In the genomic region with DNA sequence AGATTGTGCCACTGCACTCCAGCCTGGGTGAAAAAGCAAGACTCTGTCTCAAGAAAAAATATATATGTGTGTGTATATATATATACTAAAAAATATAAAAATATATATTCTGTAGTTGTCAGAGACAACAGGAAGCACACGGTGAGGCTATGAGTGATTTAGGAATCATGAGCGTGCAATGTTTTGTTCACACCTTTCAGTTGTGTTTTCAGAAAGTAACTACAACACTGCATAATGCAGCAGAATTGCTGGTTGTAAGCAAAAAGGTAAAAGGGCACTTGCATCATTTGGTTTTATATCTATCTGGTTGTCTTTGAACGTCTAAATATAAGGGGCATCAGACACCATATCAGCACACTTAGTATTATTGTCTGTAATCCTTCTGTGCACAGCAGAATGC, we compare ENCODE assay signal across 23 cellular contexts. TPM values are rescaled to one million over a fixed set of nuclear protein-coding genes. Genes with fewer than 3 reads are reported as not detected.
"Had no signal": no experiment of that assay in that cellular context is flagged by ENCODE, and none has a peak within 500 bp of the region (broad histone marks: within the 10 kb centered on the region; RNA-seq: fewer than 3 reads in every experiment).

No MANE protein-coding gene starts in this region.

- ATAC-seq: activated naive CD8-positive, alpha-beta T cell treated with anti-CD3 and anti-CD28 coated beads, Interleukin-2, amount 50 U/mL, for 24 hours; body of pancreas; K562 had no signal

- DNase-seq: activated B cell treated with CpG ODN at 0.5 μM for 24 hours; activated CD4-positive, alpha-beta T cell treated with anti-CD3 and anti-CD28 coated beads for 4 hours; activated effector memory CD4-positive, alpha-beta T cell treated with anti-CD3 and anti-CD28 coated beads, Interleukin-2, amount 50 U/mL, for 16 hours; activated naive CD4-positive, alpha-beta T cell treated with Interleukin-2 at 50 U/mL for 16 hours; activated naive CD8-positive, alpha-beta T cell treated with anti-CD3 and anti-CD28 coated beads, Interleukin-2, amount 50 U/mL, for 24 hours; amniotic stem cell; body of pancreas; central memory CD4-positive, alpha-beta T cell; Karpas-422; MM.1S; NCI-H1105 treated with DMSO at 0.1 percent for 48 hours; NCI-H1436 treated with DMSO at 0.1 percent for 48 hours; NCI-H187; NCI-H2081; NCI-H510A treated with DMSO at 0.1 percent for 48 hours; NCI-H69; PC-9; SHP77 treated with DMSO at 0.1 percent for 48 hours; T1000 had no signal

- H3K27ac Mint-ChIP-seq: activated B cell treated with CpG ODN at 0.5 μM for 24 hours; activated naive CD4-positive, alpha-beta T cell treated with anti-CD3 and anti-CD28 coated beads, Interleukin-2, amount 50 U/mL, for 72 hours; activated naive CD8-positive, alpha-beta T cell treated with anti-CD3 and anti-CD28 coated beads, Interleukin-2, amount 50 U/mL, for 24 hours had no signal

- H3K9me3 Mint-ChIP-seq: activated B cell treated with CpG ODN at 0.5 μM for 24 hours; activated naive CD4-positive, alpha-beta T cell treated with anti-CD3 and anti-CD28 coated beads, Interleukin-2, amount 50 U/mL, for 72 hours; activated naive CD8-positive, alpha-beta T cell treated with anti-CD3 and anti-CD28 coated beads, Interleukin-2, amount 50 U/mL, for 24 hours had no signal

- H3K27me3 ChIP-seq: ascending aorta, body of pancreas had no signal

- H3K27me3 Mint-ChIP-seq: activated B cell treated with CpG ODN at 0.5 μM for 24 hours had no signal

- H3K4me3 ChIP-seq: ascending aorta, body of pancreas, K562, PC-9 had no signal

- H3K9me3 ChIP-seq: ascending aorta, body of pancreas had no signal

- H3K4me1 ChIP-seq: ascending aorta, body of pancreas had no signal

- H3K4me3 Mint-ChIP-seq: activated B cell treated with CpG ODN at 0.5 μM for 24 hours; activated naive CD8-positive, alpha-beta T cell treated with anti-CD3 and anti-CD28 coated beads, Interleukin-2, amount 50 U/mL, for 24 hours had no signal

- H3K36me3 ChIP-seq: ascending aorta had no signal

- H3K27ac ChIP-seq: ascending aorta, body of pancreas, PC-9 had no signal

RNA-seq across cellular contexts. Expression of a gene that starts 44.7 kb away (rescaled TPM):
- total RNA-seq: activated B cell treated with CpG ODN at 0.5 μM for 24 hours; activated naive CD4-positive, alpha-beta T cell treated with anti-CD3 and anti-CD28 coated beads, Interleukin-2, amount 50 U/mL, for 72 hours; ascending aorta; body of pancreas; bronchial epithelial cell; K562 had no signal
